Comparison of ENCODE assay signal across 8 cellular contexts in genomic region chr21:45288441-45288841, GRCh38. TPM values are rescaled to one million over a fixed set of nuclear protein-coding genes. Genes with fewer than 3 reads are reported as not detected.
A peak's percentile ranks its signal among the peaks of the same experiment; 100 is the strongest.
DNase-seq lines count a peak whose midpoint lies in the region; ATAC-seq and TF ChIP-seq lines count a peak whose summit lies in the region.

No MANE protein-coding gene starts in this region.

- H3K4me1 ChIP-seq in left lung (peaks cover 18 to 42% of the 10 kb centered on the region in 2 donors), thyroid gland (peaks cover 25 to 36% of the 10 kb centered on the region in 2 donors)

- 22 to 28% methylated on average over 14 to 20 of the region's 34 CpGs for WGBS in thyroid gland, 2 donors

- peaks cover 6 to 26% of the 10 kb centered on the region in 2 donors for H3K36me3 ChIP-seq in left lung
- peaks cover 22% of the 10 kb centered on the region in 2 donors for H3K36me3 ChIP-seq in thyroid gland

- intact Hi-C loops in activated T-helper 1 cell treated with anti-CD3 and anti-CD28 coated beads, Interleukin-12 subunit alpha, Interleukin-12 subunit beta, Interleukin-2, Interleukin-4 antibody, amounts not matched to agents 30 ng/mL and 10 ng/mL and 1 ng/mL, durations not matched to agents 14 hours and 24 hours and 36 hours (cut with micrococcal nuclease), result loop anchor here (5.0 kb wide), 2 partner anchors 304 to 471 kb away; partner anchors contain the start of gene SUMO3
- intact Hi-C loops in left lung (cut with DNase I) (loop anchor here in 1 of 2 donors (5.0 kb wide), 1 partner anchor 154 kb away; no protein-coding TSS in a partner anchor), thyroid gland (cut with DNase I) (loop anchor here (10.0 kb wide), 2 partner anchors 306 to 344 kb away; partner anchors contain the start of gene SLX9)

- no peaks in the 10 kb centered on the region for H3K9me3 Mint-ChIP-seq in activated T-helper 1 cell treated with anti-CD3 and anti-CD28 coated beads, Interleukin-12 subunit alpha, Interleukin-12 subunit beta, Interleukin-2, Interleukin-4 antibody, amounts not matched to agents 30 ng/mL and 10 ng/mL and 1 ng/mL, durations not matched to agents 14 hours and 24 hours and 36 hours

- peaks cover 14% of the 10 kb centered on the region for H3K36me3 Mint-ChIP-seq in activated T-helper 1 cell treated with anti-CD3 and anti-CD28 coated beads, Interleukin-12 subunit alpha, Interleukin-12 subunit beta, Interleukin-2, Interleukin-4 antibody, amounts not matched to agents 30 ng/mL and 10 ng/mL and 1 ng/mL, durations not matched to agents 14 hours and 24 hours and 36 hours (ENCODE audit: low read depth)

- peaks cover 12% of the 10 kb centered on the region for H3K27me3 Mint-ChIP-seq in activated T-helper 1 cell treated with anti-CD3 and anti-CD28 coated beads, Interleukin-12 subunit alpha, Interleukin-12 subunit beta, Interleukin-2, Interleukin-4 antibody, amounts not matched to agents 30 ng/mL and 10 ng/mL and 1 ng/mL, durations not matched to agents 14 hours and 24 hours and 36 hours (ENCODE audit: insufficient read depth)

- TF ChIP-seq CTCF in left lung (IDR thresholded peaks at IDR 0.05) (no peak), thyroid gland (IDR thresholded peaks at IDR 0.05) (no peak)

- no peak overlapping the region for H3K27ac Mint-ChIP-seq in activated T-helper 1 cell treated with anti-CD3 and anti-CD28 coated beads, Interleukin-12 subunit alpha, Interleukin-12 subunit beta, Interleukin-2, Interleukin-4 antibody, amounts not matched to agents 30 ng/mL and 10 ng/mL and 1 ng/mL, durations not matched to agents 14 hours and 24 hours and 36 hours

- TF ChIP-seq POLR2A in thyroid gland (IDR thresholded peaks at IDR 0.05), result no peak

- peaks cover 16% of the 10 kb centered on the region for H3K4me1 Mint-ChIP-seq in activated T-helper 1 cell treated with anti-CD3 and anti-CD28 coated beads, Interleukin-12 subunit alpha, Interleukin-12 subunit beta, Interleukin-2, Interleukin-4 antibody, amounts not matched to agents 30 ng/mL and 10 ng/mL and 1 ng/mL, durations not matched to agents 14 hours and 24 hours and 36 hours (ENCODE audit: low read depth)

- H3K27me3 ChIP-seq in left lung (no peaks in the 10 kb centered on the region), thyroid gland (no peaks in the 10 kb centered on the region)

- peak overlapping the region; percentile 58 for H3K4me3 Mint-ChIP-seq in activated T-helper 1 cell treated with anti-CD3 and anti-CD28 coated beads, Interleukin-12 subunit alpha, Interleukin-12 subunit beta, Interleukin-2, Interleukin-4 antibody, amounts not matched to agents 30 ng/mL and 10 ng/mL and 1 ng/mL, durations not matched to agents 14 hours and 24 hours and 36 hours

- ATAC-seq in left lung (peak; percentile 1), GM19328 (IDR thresholded peaks at IDR 0.05; ENCODE audit: unreplicated experiment) (no peak)

- peak overlapping the region; percentile 56 to 76 for H3K27ac ChIP-seq in left lung
- peak overlapping the region; percentile 50 to 80 (median 66) for H3K27ac ChIP-seq in thyroid gland

- DNase-seq in activated CD8-positive, alpha-beta memory T cell treated with anti-CD3 and anti-CD28 coated beads for 24 hours, result peak; percentile 60
- DNase-seq in activated CD8-positive, alpha-beta memory T cell treated with anti-CD3 and anti-CD28 coated beads, Interleukin-2, amount 50 U/mL, for 4 hours, result no peak
- DNase-seq in activated T-helper 1 cell treated with anti-CD3 and anti-CD28 coated beads, Interleukin-12 subunit alpha, Interleukin-12 subunit beta, Interleukin-2, Interleukin-4 antibody, amounts not matched to agents 30 ng/mL and 10 ng/mL and 1 ng/mL, durations not matched to agents 14 hours and 24 hours and 36 hours (ENCODE audit: low spot score), result no peak
- DNase-seq in left lung (peak in 1 of 2 donors; percentile 80), thyroid gland (no peak), cerebellum (ENCODE audit: low spot score) (no peak), NCI-H82 (lab: John Stamatoyannopoulos, UW) (no peak)

- H3K4me3 ChIP-seq in left lung (peak overlapping the region; percentile 56 to 58), thyroid gland (replicated peaks in 1 of 3) (peak overlapping the region in 2 of 3 donors; percentile 45 to 90)

- H3K9me3 ChIP-seq in left lung (no peaks in the 10 kb centered on the region), thyroid gland (no peaks in the 10 kb centered on the region)

RNA-seq across cellular contexts. Expression of gene POFUT2, which starts 0.7 kb away (rescaled TPM):
- 14.3 and 17.6 TPM in 2 replicates for total RNA-seq in activated T-helper 1 cell treated with anti-CD3 and anti-CD28 coated beads, Interleukin-12 subunit alpha, Interleukin-12 subunit beta, Interleukin-2, Interleukin-4 antibody, amounts not matched to agents 30 ng/mL and 10 ng/mL and 1 ng/mL, durations not matched to agents 14 hours and 24 hours and 36 hours
- total RNA-seq in left lung (10 to 100 TPM; 31.6 to 35.1 TPM), thyroid gland (10 to 100 TPM; 20.2 to 52.2 (median 40.5) TPM), cerebellum (14.2 TPM)
